Comparison of ENCODE assay signal across 12 cellular contexts in the genomic region with DNA sequence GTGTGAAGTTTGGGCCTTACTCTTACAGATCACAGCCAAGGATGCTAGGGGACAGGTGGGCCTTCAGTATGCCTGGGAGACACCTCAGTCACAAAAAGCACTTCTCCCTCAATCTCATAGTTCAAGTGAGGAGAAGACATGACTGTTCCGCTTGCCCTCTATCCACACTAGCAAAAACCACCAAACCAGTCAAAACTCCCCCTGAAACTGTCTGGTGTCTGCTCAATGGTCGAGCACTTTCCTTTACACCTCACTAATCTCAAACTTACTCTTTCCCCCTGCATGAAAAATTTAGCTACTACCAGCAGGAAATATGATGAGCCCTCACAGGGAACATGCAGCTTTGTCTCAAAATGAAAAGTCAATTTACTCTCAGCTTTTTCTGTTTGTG.
DNase-seq lines count a peak whose midpoint lies in the region; ATAC-seq and TF ChIP-seq lines count a peak whose summit lies in the region.
"Had no signal": no experiment of that assay in that cellular context is flagged by ENCODE, and none has a peak within 500 bp of the region (broad histone marks: within the 10 kb centered on the region; RNA-seq: fewer than 3 reads in every experiment).

No MANE protein-coding gene starts in this region.

- no peaks in the 10 kb centered on the region for H3K36me3 Mint-ChIP-seq in CD8-positive, alpha-beta memory T cell

- CTCF ChIA-PET in CD8-positive, alpha-beta memory T cell (lab: Charles Lee), result interaction anchor here (1.1 to 4.6 kb wide), 4 partner anchors 12 to 230 kb away, joined by 3 to 22 read pairs (median 4); no protein-coding TSS in a partner anchor

- peaks cover 10% of the 10 kb centered on the region for H3K4me1 ChIP-seq in CD8-positive, alpha-beta memory T cell (ENCODE audit: insufficient read depth, low read length)
- peaks cover 40% of the 10 kb centered on the region for H3K4me1 ChIP-seq in GM23248 (ENCODE audit: insufficient read depth)

- no peak for DNase-seq in CD8-positive, alpha-beta memory T cell
- DNase-seq in GM23248 (no peak), COR-L47 (lab: John Stamatoyannopoulos, UW) (no peak), NCI-H1048 (lab: John Stamatoyannopoulos, UW) (no peak)
- no peak for DNase-seq in effector CD8-positive, alpha-beta T cell (lab: John Stamatoyannopoulos, UW)
- DNase-seq: amygdala; nephron progenitor cell; stimulated activated CD4-positive, alpha-beta T cell treated with anti-CD3 and anti-CD28 coated beads, Interleukin-12 subunit alpha, Interleukin-12 subunit beta, amount 100 ng/mL, for 4 hours; substantia nigra had no signal

- H3K27me3 ChIP-seq in CD8-positive, alpha-beta memory T cell (ENCODE audit: insufficient read depth, low read length, poor library complexity, severe bottlenecking), result no peaks in the 10 kb centered on the region
- H3K27me3 ChIP-seq in GM23248 (replicated peaks; ENCODE audit: insufficient read depth), result no peaks in the 10 kb centered on the region

- H3K9ac ChIP-seq in GM23248, result no peak overlapping the region

- no peaks in the 10 kb centered on the region for H3K9me3 ChIP-seq in CD8-positive, alpha-beta memory T cell (ENCODE audit: low read length)
- H3K9me3 ChIP-seq in GM23248 (ENCODE audit: low read depth), result no peaks in the 10 kb centered on the region

- no peaks in the 10 kb centered on the region for H3K79me2 ChIP-seq in GM23248 (ENCODE audit: insufficient read depth)

- in situ Hi-C loops in GM23248 (cut with MboI), result no loop called here

- no peaks in the 10 kb centered on the region for H4K20me1 ChIP-seq in GM23248 (ENCODE audit: insufficient read depth)

- 95 to 97% methylated on average over 2 of the region's 2 CpGs for WGBS in GM23248 (ENCODE audit: low coverage in 1 of 2, low lambda C conversion rate in 2 of 2, missing lambda C conversion rate in 2 of 2), 2 experiments

- H3K27ac ChIP-seq in CD8-positive, alpha-beta memory T cell (ENCODE audit: low read depth, low read length), result no peak overlapping the region
- H3K27ac ChIP-seq in VCaP (peak overlapping the region; percentile 54), GM23248 (no peak overlapping the region)

- H3K9me2 ChIP-seq in GM23248 (ENCODE audit: insufficient read depth), result no peaks in the 10 kb centered on the region

- TF ChIP-seq CTCF in VCaP (conservative IDR thresholded peaks at IDR 0.05), result no peak

- no peak overlapping the region for H2AFZ ChIP-seq in GM23248

- H3K36me3 ChIP-seq in CD8-positive, alpha-beta memory T cell (ENCODE audit: insufficient read depth, low read length), result no peaks in the 10 kb centered on the region
- no peaks in the 10 kb centered on the region for H3K36me3 ChIP-seq in GM23248 (ENCODE audit: low read depth)

- peaks cover 21% of the 10 kb centered on the region for H3F3A ChIP-seq in GM23248 (ENCODE audit: insufficient read depth)

- POLR2A ChIA-PET in CD8-positive, alpha-beta memory T cell (lab: Charles Lee), result interaction anchor here (1.0 to 1.4 kb wide), 2 partner anchors 16 to 232 kb away, joined by 3 to 10 read pairs; partner anchors contain the start of gene TRIB2

- peaks cover 16 to 35% (median 23%) of the 10 kb centered on the region in 3 donors for H3K4me1 Mint-ChIP-seq in CD8-positive, alpha-beta memory T cell
- H3K4me1 Mint-ChIP-seq: nephron progenitor cell had no signal

- H3K27ac Mint-ChIP-seq in CD8-positive, alpha-beta memory T cell, result peak overlapping the region; percentile 18 to 91 (median 82)

- H3K27me3 Mint-ChIP-seq in CD8-positive, alpha-beta memory T cell, result peaks cover 0 to 2% of the 10 kb centered on the region in 2 donors

- H3K4me3 Mint-ChIP-seq in CD8-positive, alpha-beta memory T cell, result peak overlapping the region in 4 of 7 donors; percentile 12 to 60 (median 16)
- H3K4me3 Mint-ChIP-seq: nephron progenitor cell had no signal

- ATAC-seq in GM18907 (IDR thresholded peaks at IDR 0.05; ENCODE audit: unreplicated experiment) (peak; percentile 83), HG02885 (IDR thresholded peaks at IDR 0.05; ENCODE audit: poor library complexity, unreplicated experiment) (peak; percentile 74)

- H3K4me3 ChIP-seq in CD8-positive, alpha-beta memory T cell (ENCODE audit: low read length), result no peak overlapping the region
- no peak overlapping the region for H3K4me3 ChIP-seq in GM23248

- no peak overlapping the region for H3K4me2 ChIP-seq in GM23248 (ENCODE audit: unreplicated experiment)

- no peaks in the 10 kb centered on the region for H3K9me3 Mint-ChIP-seq in CD8-positive, alpha-beta memory T cell
- H3K9me3 Mint-ChIP-seq: nephron progenitor cell had no signal
